ENCODE assay signal across 29 cellular contexts in genomic region chr18:38186491-38186890, GRCh38.
"Had no signal": no experiment of that assay in that cellular context is flagged by ENCODE, and none has a peak within 500 bp of the region (broad histone marks: within the 10 kb centered on the region; RNA-seq: fewer than 3 reads in every experiment).

No MANE protein-coding gene starts in this region.

- DNase-seq: colonic mucosa; cortex of kidney; dermis blood vessel endothelial cell; dorsolateral prefrontal cortex; effector CD4-positive, alpha-beta T cell; effector CD8-positive, alpha-beta T cell; effector memory CD4-positive, alpha-beta T cell; effector memory CD8-positive, alpha-beta T cell; endodermal cell; erythroblast; esophagus squamous epithelium; foreskin fibroblast; foreskin keratinocyte; foreskin melanocyte; gastrocnemius medialis; glutamatergic neuron; head of caudate nucleus; heart left ventricle; heart right ventricle had no signal

- H3K4me1 ChIP-seq: colonic mucosa, esophagus muscularis mucosa, esophagus squamous epithelium, foreskin keratinocyte, gastrocnemius medialis, gastroesophageal sphincter, heart left ventricle, heart right ventricle had no signal

- ATAC-seq: effector memory CD8-positive, alpha-beta T cell; esophagus mucosa; foreskin keratinocyte; gastrocnemius medialis; gastroesophageal sphincter; heart left ventricle; heart right ventricle had no signal

- H3K27ac ChIP-seq: colonic mucosa, coronary artery, dorsolateral prefrontal cortex, epithelial cell of prostate, esophagus muscularis mucosa, esophagus squamous epithelium, foreskin keratinocyte, gastrocnemius medialis, gastroesophageal sphincter, heart left ventricle, heart right ventricle, hepatocyte had no signal

- H3K4me3 Mint-ChIP-seq: dendritic cell treated with granulocyte-macrophage colony-stimulating factor and Interleukin-4, amounts not matched to agents 40 ng/mL and 50 ng/mL, for 4 days; effector memory CD8-positive, alpha-beta T cell; endodermal cell had no signal

- H2AFZ ChIP-seq: hepatocyte had no signal

- FAIRE-seq: endometrium, endothelial cell of umbilical vein, frontal cortex had no signal

- H3K4me2 ChIP-seq: hepatocyte had no signal

- H3K27me3 Mint-ChIP-seq: dendritic cell treated with granulocyte-macrophage colony-stimulating factor and Interleukin-4, amounts not matched to agents 40 ng/mL and 50 ng/mL, for 4 days; effector memory CD8-positive, alpha-beta T cell had no signal

- H3K9me3 ChIP-seq: colonic mucosa, gastrocnemius medialis had no signal

- H3K4me1 Mint-ChIP-seq: endodermal cell had no signal

- H3K4me3 ChIP-seq: colonic mucosa, coronary artery, dorsolateral prefrontal cortex, esophagus muscularis mucosa, esophagus squamous epithelium, gastrocnemius medialis, gastroesophageal sphincter, heart left ventricle, heart right ventricle, hepatocyte had no signal

- H3K36me3 ChIP-seq: colonic mucosa, esophagus muscularis mucosa, esophagus squamous epithelium, gastrocnemius medialis, gastroesophageal sphincter, heart left ventricle, heart right ventricle had no signal

- H3K79me2 ChIP-seq: hepatocyte had no signal

- H3K27ac Mint-ChIP-seq: dendritic cell treated with granulocyte-macrophage colony-stimulating factor and Interleukin-4, amounts not matched to agents 40 ng/mL and 50 ng/mL, for 4 days; effector memory CD8-positive, alpha-beta T cell; endodermal cell had no signal

- H3K27me3 ChIP-seq: colonic mucosa, dorsolateral prefrontal cortex, esophagus muscularis mucosa, esophagus squamous epithelium, foreskin keratinocyte, gastrocnemius medialis, gastroesophageal sphincter, heart left ventricle, heart right ventricle, hepatocyte had no signal
